ENCODE assay signal across 1 cellular context in genomic region chr22:21762712-21763581, GRCh38.
A peak's percentile ranks its signal among the peaks of the same experiment; 100 is the strongest.
TF ChIP-seq lines count a peak whose summit lies in the region.

No MANE protein-coding gene starts in this region.

TF ChIP-seq in GM12878, 131 proteins besides CTCF, POLR2A, EP300 and RAD21 (continued from another document and continues in another):
- TF ChIP-seq IRF5 (IDR thresholded peaks at IDR 0.05; ENCODE audit: borderline replicate concordance) = no peak
- no peak for TF ChIP-seq TCF3 (IDR thresholded peaks at IDR 0.05; ENCODE audit: borderline replicate concordance, insufficient read depth, low read depth, low read length)
- TF ChIP-seq ZNF217 (IDR thresholded peaks at IDR 0.05) = 0 out of 2 replicates have a peak, but pooled peaks have one; percentile 43
- TF ChIP-seq ZSCAN29 (IDR thresholded peaks at IDR 0.05) = peak; percentile 40; the same call in 1 of the 2 replicates
- TF ChIP-seq USF2 (IDR thresholded peaks at IDR 0.05; ENCODE audit: borderline replicate concordance, low read depth, low read length) = no peak
- peak in 1 of 2 experiments; percentile 38; a peak in 1 of 4 replicates for TF ChIP-seq ETV6 (conservative IDR thresholded peaks at IDR 0.05 in 1 of 2, IDR thresholded peaks at IDR 0.05 in 1 of 2; ENCODE audit: borderline replicate concordance in 1 of 2, low read depth in 1 of 2)
- peak; percentile 54; the same call in 1 of the 2 replicates for TF ChIP-seq SPI1 (IDR thresholded peaks at IDR 0.05; ENCODE audit: borderline replicate concordance, insufficient read depth, low read depth, low read length)
- TF ChIP-seq FOS (IDR thresholded peaks at IDR 0.05; ENCODE audit: borderline replicate concordance, extremely low read depth, insufficient read length) = no peak
- TF ChIP-seq CBX3 (IDR thresholded peaks at IDR 0.05; ENCODE audit: borderline replicate concordance, low read depth) = no peak
- TF ChIP-seq CUX1 (IDR thresholded peaks at IDR 0.05; ENCODE audit: insufficient replicate concordance, low read depth, low read length) = no peak
- TF ChIP-seq SP1 (IDR thresholded peaks at IDR 0.05; ENCODE audit: low read depth, low read length) = peak; percentile 25
- 0 out of 2 replicates have a peak, but pooled peaks have one; percentile 61 for TF ChIP-seq DPF2 (IDR thresholded peaks at IDR 0.05)
- no peak for TF ChIP-seq SKIL (IDR thresholded peaks at IDR 0.05; ENCODE audit: low read depth, poor library complexity, severe bottlenecking)
- TF ChIP-seq EZH2 (IDR thresholded peaks at IDR 0.05; ENCODE audit: borderline replicate concordance, control insufficient read depth, low read depth, low read length) = no peak
- TF ChIP-seq GABPA (IDR thresholded peaks at IDR 0.05; ENCODE audit: low read depth) = no peak
- no peak for TF ChIP-seq RBBP5 (conservative IDR thresholded peaks at IDR 0.05)
- TF ChIP-seq ATF2 (IDR thresholded peaks at IDR 0.05; ENCODE audit: low read length) = peak; percentile 47; the same call in 1 of the 2 replicates
- TF ChIP-seq BMI1 (IDR thresholded peaks at IDR 0.05; ENCODE audit: borderline replicate concordance) = no peak; the same call in 1 of the 2 replicates
- TF ChIP-seq SMAD5 (IDR thresholded peaks at IDR 0.05; ENCODE audit: low read depth) = no peak
- no peak for TF ChIP-seq SMC3 (IDR thresholded peaks at IDR 0.05; ENCODE audit: borderline replicate concordance, low read length)
- TF ChIP-seq BCL3 (IDR thresholded peaks at IDR 0.05; ENCODE audit: borderline replicate concordance, insufficient read depth, low read depth, low read length, poor library complexity, severe bottlenecking) = no peak
- peak; percentile 79 for TF ChIP-seq RELB (IDR thresholded peaks at IDR 0.05; ENCODE audit: low read depth)
- no peak for TF ChIP-seq ZNF622 (IDR thresholded peaks at IDR 0.05)
- TF ChIP-seq MYC (IDR thresholded peaks at IDR 0.05; ENCODE audit: insufficient read depth, insufficient read length, insufficient replicate concordance, low read length, severe bottlenecking) = no peak
- TF ChIP-seq STAT3 (IDR thresholded peaks at IDR 0.05; ENCODE audit: low read depth, low read length) = no peak
- TF ChIP-seq SMARCA5 (IDR thresholded peaks at IDR 0.05) = peak; percentile 77
- TF ChIP-seq JUND (IDR thresholded peaks at IDR 0.05; ENCODE audit: low read depth, low read length) = peak; percentile 44; the same call in 1 of the 2 replicates
- no peak for TF ChIP-seq NR2C1 (IDR thresholded peaks at IDR 0.05)
- no peak for TF ChIP-seq HDAC6 (IDR thresholded peaks at IDR 0.05; ENCODE audit: unreplicated experiment)
- TF ChIP-seq PBX3 (IDR thresholded peaks at IDR 0.05; ENCODE audit: insufficient replicate concordance, low read depth, low read length) = no peak
- TF ChIP-seq STAT1 (conservative IDR thresholded peaks at IDR 0.05) = no peak
- TF ChIP-seq ZBED1 (IDR thresholded peaks at IDR 0.05; ENCODE audit: borderline replicate concordance) = no peak
- TF ChIP-seq SIN3A (IDR thresholded peaks at IDR 0.05; ENCODE audit: low read depth, low read length) = no peak
- TF ChIP-seq BACH1 (IDR thresholded peaks at IDR 0.05; ENCODE audit: borderline replicate concordance) = peak; percentile 43; the same call in 1 of the 2 replicates
- TF ChIP-seq ZNF592 (IDR thresholded peaks at IDR 0.05) = no peak
- TF ChIP-seq RAD51 (IDR thresholded peaks at IDR 0.05) = peak; percentile 30; the same call in 1 of the 2 replicates
- TF ChIP-seq IKZF2 (IDR thresholded peaks at IDR 0.05) = peak; percentile 84
- TF ChIP-seq IRF4 (IDR thresholded peaks at IDR 0.05; ENCODE audit: low read depth, low read length) = peak; percentile 87
- peak; percentile 24; the same call in 1 of the 2 replicates for TF ChIP-seq ZNF24 (IDR thresholded peaks at IDR 0.05)
- TF ChIP-seq YBX1 (IDR thresholded peaks at IDR 0.05) = no peak
- TF ChIP-seq PML (IDR thresholded peaks at IDR 0.05; ENCODE audit: low read length) = no peak
- TF ChIP-seq POLR2AphosphoS5 (IDR thresholded peaks at IDR 0.05; ENCODE audit: low read length) = no peak
- TF ChIP-seq RFX5 (IDR thresholded peaks at IDR 0.05; ENCODE audit: low read depth, low read length) = no peak
- TF ChIP-seq MTA2 (IDR thresholded peaks at IDR 0.05; ENCODE audit: low read depth) = peak; percentile 55; the same call in 1 of the 2 replicates
- peak; percentile 74 for TF ChIP-seq PAX5 (IDR thresholded peaks at IDR 0.05; ENCODE audit: borderline replicate concordance, low read depth, low read length)
